Comparison of ENCODE assay signal across 8 cellular contexts in the genomic region with DNA sequence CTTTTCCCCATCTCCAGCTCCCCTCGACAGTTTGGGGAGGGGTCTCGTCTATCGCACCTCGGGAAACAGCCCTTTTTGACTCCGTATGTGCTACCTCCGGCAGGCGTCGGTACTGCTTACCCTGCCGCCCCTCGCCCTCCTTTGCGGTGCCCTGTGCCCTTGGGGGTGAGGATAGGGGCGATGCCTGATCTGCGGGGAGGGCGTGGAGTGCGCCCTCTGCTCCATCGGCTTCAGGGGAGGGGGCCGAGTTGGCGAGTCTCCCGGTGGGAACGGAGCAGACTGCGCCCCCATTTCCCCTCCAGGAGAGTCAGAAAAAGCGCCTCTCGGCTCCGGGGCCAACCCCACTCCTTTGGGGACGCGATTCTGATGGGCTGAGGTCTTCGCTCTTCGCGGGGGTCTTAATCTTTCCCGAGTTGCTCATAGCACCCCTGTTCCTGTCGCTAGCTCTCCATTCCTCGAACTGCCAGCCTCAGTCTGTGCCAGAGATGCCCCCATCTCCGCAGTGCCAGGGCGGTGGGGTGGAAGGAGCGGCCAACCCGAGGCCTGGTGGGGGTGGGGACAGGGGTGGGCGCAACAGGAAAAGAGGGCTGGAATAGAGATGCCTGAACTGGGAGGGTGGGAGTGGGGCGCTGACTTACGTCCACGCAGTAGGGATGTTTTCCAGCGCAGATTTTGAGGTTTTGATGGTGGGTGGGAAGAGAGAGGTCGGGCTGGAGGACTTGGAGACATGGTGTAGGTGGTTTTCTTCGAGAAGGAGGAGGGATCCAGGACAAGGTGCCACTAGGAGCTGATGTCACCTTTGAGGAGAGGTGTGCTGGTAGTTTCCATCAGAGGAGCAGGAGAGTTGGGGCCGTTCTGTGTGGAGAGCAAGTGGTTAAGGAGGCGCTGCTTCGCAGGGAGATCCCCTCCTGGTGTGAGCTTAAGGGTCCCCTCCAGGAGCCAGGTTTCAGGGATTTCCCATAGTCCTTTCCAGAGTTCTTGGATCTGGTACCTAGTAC. TPM values are rescaled to one million over a fixed set of nuclear protein-coding genes. Genes with fewer than 3 reads are reported as not detected.
DNase-seq lines count a peak whose midpoint lies in the region; ATAC-seq and TF ChIP-seq lines count a peak whose summit lies in the region.

No MANE protein-coding gene starts in this region.

- H3K36me3 Mint-ChIP-seq in activated T-helper 2 cell treated with anti-CD3 and anti-CD28 coated beads, Interferon-gamma antibody, Interleukin-2, Interleukin-4, amounts not matched to agents 10 μg/mL and 5 μg/mL and 100 μg/mL, durations not matched to agents 14 hours and 24 hours and 36 hours (ENCODE audit: low read depth), result peaks cover 34% of the 10 kb centered on the region
- H3K36me3 Mint-ChIP-seq in stimulated activated memory B cell treated with anti-CD40 and anti-IgM and Interleukin-4, amounts not matched to agents 10 μg/mL and 1 μg/mL and 100 μg/mL, for 72 hours, result peaks cover 29% of the 10 kb centered on the region

- intact Hi-C loops in activated T-helper 2 cell treated with anti-CD3 and anti-CD28 coated beads, Interferon-gamma antibody, Interleukin-2, Interleukin-4, amounts not matched to agents 10 μg/mL and 5 μg/mL and 100 μg/mL, durations not matched to agents 14 hours and 24 hours and 36 hours (cut with micrococcal nuclease), result loop anchor here (1.0 kb wide), 2 partner anchors 69 to 138 kb away; a partner anchor contains a TSS

- no peaks in the 10 kb centered on the region for H3K27me3 Mint-ChIP-seq in activated T-helper 2 cell treated with anti-CD3 and anti-CD28 coated beads, Interferon-gamma antibody, Interleukin-2, Interleukin-4, amounts not matched to agents 10 μg/mL and 5 μg/mL and 100 μg/mL, durations not matched to agents 14 hours and 24 hours and 36 hours (ENCODE audit: low read depth)
- H3K27me3 Mint-ChIP-seq in stimulated activated memory B cell treated with anti-CD40 and anti-IgM and Interleukin-4, amounts not matched to agents 10 μg/mL and 1 μg/mL and 100 μg/mL, for 72 hours, result peaks cover 8% of the 10 kb centered on the region

- peaks cover 8% of the 10 kb centered on the region for H3K9me3 Mint-ChIP-seq in activated T-helper 2 cell treated with anti-CD3 and anti-CD28 coated beads, Interferon-gamma antibody, Interleukin-2, Interleukin-4, amounts not matched to agents 10 μg/mL and 5 μg/mL and 100 μg/mL, durations not matched to agents 14 hours and 24 hours and 36 hours
- H3K9me3 Mint-ChIP-seq in stimulated activated memory B cell treated with anti-CD40 and anti-IgM and Interleukin-4, amounts not matched to agents 10 μg/mL and 1 μg/mL and 100 μg/mL, for 72 hours, result peaks cover 5% of the 10 kb centered on the region

- ATAC-seq in HG02981 (IDR thresholded peaks at IDR 0.05; ENCODE audit: unreplicated experiment), result peak; percentile 9
- ATAC-seq in stimulated activated memory B cell treated with anti-CD40 and anti-IgM and Interleukin-4, amounts not matched to agents 10 μg/mL and 1 μg/mL and 100 μg/mL, for 72 hours, result peak; percentile 25

- peak overlapping the region; percentile 82 for H3K4me3 Mint-ChIP-seq in activated T-helper 2 cell treated with anti-CD3 and anti-CD28 coated beads, Interferon-gamma antibody, Interleukin-2, Interleukin-4, amounts not matched to agents 10 μg/mL and 5 μg/mL and 100 μg/mL, durations not matched to agents 14 hours and 24 hours and 36 hours (ENCODE audit: low read depth)
- peak overlapping the region; percentile 68 for H3K4me3 Mint-ChIP-seq in stimulated activated memory B cell treated with anti-CD40 and anti-IgM and Interleukin-4, amounts not matched to agents 10 μg/mL and 1 μg/mL and 100 μg/mL, for 72 hours

- H3K4me1 Mint-ChIP-seq in activated T-helper 2 cell treated with anti-CD3 and anti-CD28 coated beads, Interferon-gamma antibody, Interleukin-2, Interleukin-4, amounts not matched to agents 10 μg/mL and 5 μg/mL and 100 μg/mL, durations not matched to agents 14 hours and 24 hours and 36 hours (ENCODE audit: low read depth), result peaks cover 22% of the 10 kb centered on the region
- peaks cover 10% of the 10 kb centered on the region for H3K4me1 Mint-ChIP-seq in stimulated activated memory B cell treated with anti-CD40 and anti-IgM and Interleukin-4, amounts not matched to agents 10 μg/mL and 1 μg/mL and 100 μg/mL, for 72 hours

- TF ChIP-seq CTCF in GM12873 (IDR thresholded peaks at IDR 0.05; ENCODE audit: insufficient read depth, low read depth, low read length, missing control alignments), result peak; percentile 8

- peak overlapping the region; percentile 29 for H3K27ac Mint-ChIP-seq in activated T-helper 2 cell treated with anti-CD3 and anti-CD28 coated beads, Interferon-gamma antibody, Interleukin-2, Interleukin-4, amounts not matched to agents 10 μg/mL and 5 μg/mL and 100 μg/mL, durations not matched to agents 14 hours and 24 hours and 36 hours
- no peak overlapping the region for H3K27ac Mint-ChIP-seq in stimulated activated memory B cell treated with anti-CD40 and anti-IgM and Interleukin-4, amounts not matched to agents 10 μg/mL and 1 μg/mL and 100 μg/mL, for 72 hours

- in situ Hi-C loops in G401 (cut with HindIII; ENCODE audit: low sequenced_read_pairs), result no loop called here

- DNase-seq in activated T-helper 2 cell treated with anti-CD3 and anti-CD28 coated beads, Interferon-gamma antibody, Interleukin-2, Interleukin-4, amounts not matched to agents 10 μg/mL and 5 μg/mL and 100 μg/mL, durations not matched to agents 14 hours and 24 hours and 36 hours (ENCODE audit: low spot score), result no peak
- DNase-seq in G401 (ENCODE audit: low spot score), result no peak
- no peak for DNase-seq in activated gamma-delta T cell (lab: John Stamatoyannopoulos, UW)
- no peak for DNase-seq in SK-N-DZ (ENCODE audit: low spot score)

- peak overlapping the region; percentile 64 for H3K4me3 ChIP-seq in iPS-11a (ENCODE audit: low read depth, low read length)

RNA-seq across cellular contexts. Expression of a gene that starts 0.7 kb away (rescaled TPM):
- 33.4 and 35.1 TPM in 2 replicates for total RNA-seq in activated T-helper 2 cell treated with anti-CD3 and anti-CD28 coated beads, Interferon-gamma antibody, Interleukin-2, Interleukin-4, amounts not matched to agents 10 μg/mL and 5 μg/mL and 100 μg/mL, durations not matched to agents 14 hours and 24 hours and 36 hours
- total RNA-seq in G401 (2014; rRNA removed; shearing (Covaris generic)), result 2.1 and 3.4 TPM in 2 replicates
- polyA plus RNA-seq in SK-N-DZ (2014; cell fraction: cytosol; rRNA removed), result 0.83 and 0.97 TPM in 2 replicates
- polyA plus RNA-seq in SK-N-DZ (2014; cell fraction: nucleus; rRNA removed), result 20.8 and 22.8 TPM in 2 replicates

RNA-seq across cellular contexts. Expression of a gene that starts 19.8 kb away (rescaled TPM):
- 74.7 and 75.8 TPM in 2 replicates for total RNA-seq in activated T-helper 2 cell treated with anti-CD3 and anti-CD28 coated beads, Interferon-gamma antibody, Interleukin-2, Interleukin-4, amounts not matched to agents 10 μg/mL and 5 μg/mL and 100 μg/mL, durations not matched to agents 14 hours and 24 hours and 36 hours
- total RNA-seq in G401 (2014; rRNA removed; shearing (Covaris generic)), result 177 and 200 TPM in 2 replicates
- 82.7 and 88.3 TPM in 2 replicates for polyA plus RNA-seq in SK-N-DZ (2014; cell fraction: cytosol; rRNA removed)
- 97.1 and 135 TPM in 2 replicates for polyA plus RNA-seq in SK-N-DZ (2014; cell fraction: nucleus; rRNA removed)

RNA-seq across cellular contexts. Expression of a gene that starts 58.8 kb away (rescaled TPM):
- total RNA-seq in activated T-helper 2 cell treated with anti-CD3 and anti-CD28 coated beads, Interferon-gamma antibody, Interleukin-2, Interleukin-4, amounts not matched to agents 10 μg/mL and 5 μg/mL and 100 μg/mL, durations not matched to agents 14 hours and 24 hours and 36 hours, result not detected in 2 replicates
- not detected in 2 replicates for total RNA-seq in G401 (2014; rRNA removed; shearing (Covaris generic))
- polyA plus RNA-seq in SK-N-DZ (2014; cell fraction: cytosol; rRNA removed), result 2.4 and 3.5 TPM in 2 replicates
- 0.22 and 1.6 TPM in 2 replicates for polyA plus RNA-seq in SK-N-DZ (2014; cell fraction: nucleus; rRNA removed)

RNA-seq across cellular contexts. Expression of a gene that starts 59.9 kb away (rescaled TPM):
- 19.0 and 20.0 TPM in 2 replicates for total RNA-seq in activated T-helper 2 cell treated with anti-CD3 and anti-CD28 coated beads, Interferon-gamma antibody, Interleukin-2, Interleukin-4, amounts not matched to agents 10 μg/mL and 5 μg/mL and 100 μg/mL, durations not matched to agents 14 hours and 24 hours and 36 hours
- total RNA-seq in G401 (2014; rRNA removed; shearing (Covaris generic)), result 29.2 and 43.4 TPM in 2 replicates
- polyA plus RNA-seq in SK-N-DZ (2014; cell fraction: cytosol; rRNA removed), result 22.5 and 28.9 TPM in 2 replicates
- polyA plus RNA-seq in SK-N-DZ (2014; cell fraction: nucleus; rRNA removed), result 36.9 and 43.6 TPM in 2 replicates
